ENCODE assay signal across 8 cellular contexts in the genomic region with DNA sequence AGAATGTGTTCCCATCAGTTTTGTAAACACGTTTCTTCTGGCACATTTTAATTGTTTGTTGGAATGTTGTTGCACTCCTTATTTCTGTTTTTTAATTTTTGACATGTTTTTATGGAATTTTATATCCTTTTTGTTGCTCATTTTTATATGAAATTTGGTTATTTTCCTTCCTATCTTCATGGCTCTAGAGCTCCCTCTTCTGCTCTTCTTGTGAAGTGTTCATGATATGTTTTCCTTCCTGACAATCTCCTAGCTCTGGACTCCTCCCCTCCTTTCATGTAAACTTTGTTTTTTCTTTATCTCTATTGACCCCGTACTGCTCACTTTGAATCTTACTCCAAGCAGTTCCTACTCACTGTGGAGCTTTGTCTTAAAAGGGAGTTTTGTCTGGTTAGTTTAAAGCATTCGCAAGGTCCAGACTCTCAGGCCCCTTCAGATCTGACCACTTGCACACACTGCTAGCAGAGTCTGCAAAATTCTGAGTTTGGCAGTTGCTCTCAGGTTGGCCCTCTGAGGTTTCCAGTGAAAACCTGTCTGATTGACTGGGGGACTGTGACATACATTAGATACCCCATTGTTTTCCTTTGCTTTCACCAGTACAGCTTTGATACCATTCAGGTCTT.
DNase-seq lines count a peak whose midpoint lies in the region; ATAC-seq, FAIRE-seq and TF ChIP-seq lines count a peak whose summit lies in the region.

No MANE protein-coding gene starts in this region.

- no peak overlapping the region for H2AFZ ChIP-seq in Karpas-422 (ENCODE audit: low read length)
- no peak overlapping the region for H2AFZ ChIP-seq in GM12878 (ENCODE audit: control insufficient read depth, low read depth, low read length)

- H3K79me2 ChIP-seq in Karpas-422 (ENCODE audit: low read length) (no peaks in the 10 kb centered on the region), GM12878 (ENCODE audit: control insufficient read depth, insufficient read depth, low read length) (no peaks in the 10 kb centered on the region)

- no peak overlapping the region for H3K27ac Mint-ChIP-seq in mesothelial cell of epicardium
- H3K27ac Mint-ChIP-seq in activated CD4-positive, alpha-beta memory T cell treated with anti-CD3 and anti-CD28 coated beads, Interleukin-2, amount 10 ng/mL, durations not matched to agents 7 days and 5 days: no peak overlapping the region
- H3K27ac Mint-ChIP-seq in T-helper 2 cell treated with Interferon-gamma antibody and Interleukin-4, amounts not matched to agents 5 μg/mL and 100 μg/mL, for 36 hours: no peak overlapping the region

- in situ Hi-C loops in GM12878 (cut with MboI): no loop called here

- H3K36me3 Mint-ChIP-seq in mesothelial cell of epicardium: no peaks in the 10 kb centered on the region
- no peaks in the 10 kb centered on the region for H3K36me3 Mint-ChIP-seq in activated CD4-positive, alpha-beta memory T cell treated with anti-CD3 and anti-CD28 coated beads, Interleukin-2, amount 10 ng/mL, durations not matched to agents 7 days and 5 days (ENCODE audit: low read depth)
- no peaks in the 10 kb centered on the region for H3K36me3 Mint-ChIP-seq in T-helper 2 cell treated with Interferon-gamma antibody and Interleukin-4, amounts not matched to agents 5 μg/mL and 100 μg/mL, for 36 hours (ENCODE audit: low read depth)

- no peaks in the 10 kb centered on the region for H3K4me1 ChIP-seq in Karpas-422 (ENCODE audit: low read length)
- no peaks in the 10 kb centered on the region for H3K4me1 ChIP-seq in GM12878 (ENCODE audit: control insufficient read depth, insufficient read depth, low read length)

- peak; percentile 73 for ATAC-seq in GM12878

- RAD21 ChIA-PET in GM12878 (lab: Charles Lee; ENCODE audit: unreplicated experiment): interaction anchor here (1.2 kb wide), 1 partner anchor 78 kb away, joined by 3 read pairs; no protein-coding TSS in a partner anchor

- TF ChIP-seq POLR2A in GM12878 (IDR thresholded peaks at IDR 0.05; ENCODE audit: low read depth, low read length): no peak

- POLR2A ChIA-PET in GM12878 (lab: Charles Lee): no interaction called here
- POLR2A ChIA-PET in activated CD4-positive, alpha-beta memory T cell treated with anti-CD3 and anti-CD28 coated beads, Interleukin-2, amount 10 ng/mL, durations not matched to agents 7 days and 5 days (lab: Charles Lee): no interaction called here

- TF ChIP-seq CTCF in GM12878 (IDR thresholded peaks at IDR 0.05 in 2 of 3, conservative IDR thresholded peaks at IDR 0.05 in 1 of 3; ENCODE audit: control insufficient read depth in 2 of 3, extremely low read depth in 1 of 3, insufficient read depth in 1 of 3, low read depth in 3 of 3, low read length in 3 of 3) (peak; percentile 44 to 53 (median 44)), mesothelial cell of epicardium (IDR thresholded peaks at IDR 0.05; ENCODE audit: unreplicated experiment) (peak; percentile 59)

- CTCF ChIA-PET in GM12878 (lab: Yijun Ruan, JAX): interaction anchor here (0.6 to 2.0 kb wide), 12 partner anchors 9 to 352 kb away, joined by 3 to 13 read pairs (median 4); no protein-coding TSS in a partner anchor
- CTCF ChIA-PET in activated CD4-positive, alpha-beta memory T cell treated with anti-CD3 and anti-CD28 coated beads, Interleukin-2, amount 10 ng/mL, durations not matched to agents 7 days and 5 days (lab: Charles Lee): interaction anchor here (0.9 to 1.9 kb wide), 6 partner anchors 10 to 79 kb away, joined by 3 to 7 read pairs (median 4); no protein-coding TSS in a partner anchor

- no peak overlapping the region for H3K4me3 Mint-ChIP-seq in mesothelial cell of epicardium
- H3K4me3 Mint-ChIP-seq in activated CD4-positive, alpha-beta memory T cell treated with anti-CD3 and anti-CD28 coated beads, Interleukin-2, amount 10 ng/mL, durations not matched to agents 7 days and 5 days: no peak overlapping the region
- no peak overlapping the region for H3K4me3 Mint-ChIP-seq in T-helper 2 cell treated with Interferon-gamma antibody and Interleukin-4, amounts not matched to agents 5 μg/mL and 100 μg/mL, for 36 hours

- no peaks in the 10 kb centered on the region for H3K27me3 ChIP-seq in Karpas-422 (ENCODE audit: low read length)
- H3K27me3 ChIP-seq in GM12878 (replicated peaks in 1 of 2; ENCODE audit: control insufficient read depth in 2 of 2, insufficient read depth in 2 of 2, low read length in 1 of 2): no peaks in the 10 kb centered on the region

- H4K20me1 ChIP-seq in Karpas-422 (ENCODE audit: insufficient read depth, low read depth, low read length): no peaks in the 10 kb centered on the region
- H4K20me1 ChIP-seq in GM12878 (ENCODE audit: control insufficient read depth, insufficient read depth): no peaks in the 10 kb centered on the region

- no peak overlapping the region for H3K9ac ChIP-seq in Karpas-422 (ENCODE audit: low read length)
- no peak overlapping the region for H3K9ac ChIP-seq in GM12878 (ENCODE audit: control insufficient read depth, insufficient read depth, low read length)

- H3K4me2 ChIP-seq in Karpas-422 (ENCODE audit: low read depth, low read length, poor library complexity, severe bottlenecking): no peak overlapping the region
- H3K4me2 ChIP-seq in GM12878 (ENCODE audit: control insufficient read depth, insufficient read depth): no peak overlapping the region

- H3K36me3 ChIP-seq in Karpas-422 (ENCODE audit: insufficient read depth, low read length): no peaks in the 10 kb centered on the region
- no peaks in the 10 kb centered on the region for H3K36me3 ChIP-seq in GM12878 (ENCODE audit: control insufficient read depth in 2 of 2, insufficient read depth in 2 of 2, low read length in 1 of 2)

- no peak for TF ChIP-seq EP300 in GM12878 (IDR thresholded peaks at IDR 0.05; ENCODE audit: borderline replicate concordance in 1 of 2, control insufficient read depth in 1 of 2, low read depth in 2 of 2, low read length in 2 of 2)

- peak; percentile 76 for FAIRE-seq in GM12878 (lab: Jason Lieb, UNC)

- H3K4me3 ChIP-seq in Karpas-422 (ENCODE audit: low read length) (no peak overlapping the region), GM12878 (no peak overlapping the region)

- DNase-seq in NOMO-1 treated with DMSO at 0.1 percent for 48 hours (lab: John Stamatoyannopoulos, UW; ENCODE audit: unreplicated experiment) (peak; percentile 9), NOMO-1 treated with dmso at 0.1 percent for 144 hours (lab: John Stamatoyannopoulos, UW; ENCODE audit: unreplicated experiment) (no peak), Karpas-422 (peak; percentile 68), GM12878 (ENCODE audit: low read depth, low spot score) (no peak), mesothelial cell of epicardium (ENCODE audit: low spot score in 2 of 2, unreplicated experiment in 2 of 2) (no peak)
- no peak for DNase-seq in activated CD4-positive, alpha-beta memory T cell treated with anti-CD3 and anti-CD28 coated beads, Interleukin-2, amount 10 ng/mL, durations not matched to agents 7 days and 5 days
- no peak for DNase-seq in T-helper 2 cell treated with Interferon-gamma antibody and Interleukin-4, amounts not matched to agents 5 μg/mL and 100 μg/mL, for 36 hours (ENCODE audit: low spot score)
- DNase-seq in stimulated activated CD4-positive, alpha-beta T cell treated with anti-CD3 and anti-CD28 coated beads, Interleukin-15, amount 100 ng/mL, for 24 hours: no peak

- H3K9me2 ChIP-seq in Karpas-422 (replicated peaks; ENCODE audit: insufficient read depth, low read length): no peaks in the 10 kb centered on the region

- H3K9me3 ChIP-seq in Karpas-422 (ENCODE audit: low read length): no peaks in the 10 kb centered on the region
- H3K9me3 ChIP-seq in GM12878 (replicated peaks; ENCODE audit: control insufficient read depth, insufficient read depth, low read length): no peaks in the 10 kb centered on the region

- no peak overlapping the region for H3K27ac ChIP-seq in Karpas-422 (ENCODE audit: low read length)
- no peak overlapping the region for H3K27ac ChIP-seq in GM12878 (ENCODE audit: control insufficient read depth, insufficient read depth)

- H3K4me1 Mint-ChIP-seq in mesothelial cell of epicardium: no peaks in the 10 kb centered on the region
- H3K4me1 Mint-ChIP-seq in activated CD4-positive, alpha-beta memory T cell treated with anti-CD3 and anti-CD28 coated beads, Interleukin-2, amount 10 ng/mL, durations not matched to agents 7 days and 5 days: no peaks in the 10 kb centered on the region
- H3K4me1 Mint-ChIP-seq in T-helper 2 cell treated with Interferon-gamma antibody and Interleukin-4, amounts not matched to agents 5 μg/mL and 100 μg/mL, for 36 hours (ENCODE audit: low read depth): no peaks in the 10 kb centered on the region

- intact Hi-C loops in GM12878 (cut with micrococcal nuclease; ENCODE audit: unreplicated experiment): no loop called here

- no peaks in the 10 kb centered on the region for H3K9me3 Mint-ChIP-seq in mesothelial cell of epicardium
- H3K9me3 Mint-ChIP-seq in activated CD4-positive, alpha-beta memory T cell treated with anti-CD3 and anti-CD28 coated beads, Interleukin-2, amount 10 ng/mL, durations not matched to agents 7 days and 5 days: no peaks in the 10 kb centered on the region
- H3K9me3 Mint-ChIP-seq in T-helper 2 cell treated with Interferon-gamma antibody and Interleukin-4, amounts not matched to agents 5 μg/mL and 100 μg/mL, for 36 hours: no peaks in the 10 kb centered on the region

- SMC1A ChIA-PET in GM12878 (lab: Charles Lee; ENCODE audit: uncharacterized antibody, unreplicated experiment): interaction anchor here (0.7 to 1.0 kb wide), 2 partner anchors 9 to 207 kb away, joined by 3 read pairs; no protein-coding TSS in a partner anchor

- WGBS in GM12878 (ENCODE audit: insufficient coverage, insufficient replicate concordance, low lambda C conversion rate, missing lambda C conversion rate): 16% methylated on average over 3 of the region's 3 CpGs

- peaks cover 2% of the 10 kb centered on the region for H3K27me3 Mint-ChIP-seq in mesothelial cell of epicardium (ENCODE audit: low read depth)
- H3K27me3 Mint-ChIP-seq in activated CD4-positive, alpha-beta memory T cell treated with anti-CD3 and anti-CD28 coated beads, Interleukin-2, amount 10 ng/mL, durations not matched to agents 7 days and 5 days: no peaks in the 10 kb centered on the region
- no peaks in the 10 kb centered on the region for H3K27me3 Mint-ChIP-seq in T-helper 2 cell treated with Interferon-gamma antibody and Interleukin-4, amounts not matched to agents 5 μg/mL and 100 μg/mL, for 36 hours (ENCODE audit: low read depth)

- TF ChIP-seq RAD21 in GM12878 (IDR thresholded peaks at IDR 0.05; ENCODE audit: insufficient read depth, low read depth, low read length): peak; percentile 45

- BruUV-seq in GM12878 (replicated peaks; lab: Mats Ljungman, UMichigan): no TSS peak

TF ChIP-seq in GM12878, 131 proteins besides CTCF, POLR2A, EP300 and RAD21:
- TF ChIP-seq SMC3 (IDR thresholded peaks at IDR 0.05; ENCODE audit: borderline replicate concordance, low read length) (peak; percentile 17; the same call in 1 of the 2 replicates), EZH2 (IDR thresholded peaks at IDR 0.05; ENCODE audit: borderline replicate concordance, control insufficient read depth, low read depth, low read length) (no peak)

Comparison
In these comparisons a context has a peak if more than half of its experiments do, and no peak if none do; other contexts are left out.
1. DNase-seq: peak in NOMO-1 treated with DMSO at 0.1 percent for 48 hours (single experiment) and Karpas-422 (single experiment); none in NOMO-1 treated with dmso at 0.1 percent for 144 hours (single experiment), GM12878 (single experiment), mesothelial cell of epicardium (0 of 2), activated CD4-positive, alpha-beta memory T cell treated with anti-CD3 and anti-CD28 coated beads, Interleukin-2, amount 10 ng/mL, durations not matched to agents 7 days and 5 days (single experiment), T-helper 2 cell treated with Interferon-gamma antibody and Interleukin-4, amounts not matched to agents 5 μg/mL and 100 μg/mL, for 36 hours (single experiment) and stimulated activated CD4-positive, alpha-beta T cell treated with anti-CD3 and anti-CD28 coated beads, Interleukin-15, amount 100 ng/mL, for 24 hours (single experiment).